ENCODE assay signal across 9 cellular contexts in the genomic region with DNA sequence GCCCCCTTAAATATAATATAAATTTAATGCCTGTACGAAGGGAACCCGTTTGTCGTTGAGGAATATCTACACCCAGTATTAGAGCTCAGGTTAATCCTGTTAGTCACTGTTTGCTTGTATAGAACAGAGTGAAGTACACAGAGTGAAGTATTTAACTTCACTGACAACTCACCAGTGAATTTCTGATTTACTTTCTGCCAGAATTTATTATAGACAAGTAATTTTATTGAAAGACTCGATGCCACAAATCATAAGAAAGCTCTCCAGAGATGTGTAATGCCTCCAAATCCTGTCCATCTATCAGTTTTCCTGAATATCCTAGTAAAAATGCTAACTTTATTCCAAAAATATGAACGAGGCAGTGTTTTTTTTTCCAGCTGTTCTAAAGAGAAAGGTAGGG. TPM values are rescaled to one million over a fixed set of nuclear protein-coding genes. Genes with fewer than 3 reads are reported as not detected.
DNase-seq lines count a peak whose midpoint lies in the region; ATAC-seq and TF ChIP-seq lines count a peak whose summit lies in the region.
"Had no signal": no experiment of that assay in that cellular context is flagged by ENCODE, and none has a peak within 500 bp of the region (broad histone marks: within the 10 kb centered on the region; RNA-seq: fewer than 3 reads in every experiment).

No MANE protein-coding gene starts in this region.

- H3K27ac ChIP-seq in HUES6 (ENCODE audit: low read depth, low read length) (no peak overlapping the region), breast epithelium (peak overlapping the region in 1 of 2 donors; percentile 98), liver (ENCODE audit: low read depth in 1 of 2, low read length in 2 of 2) (peak overlapping the region in 1 of 2 donors; percentile 96)

- H3K9me3 ChIP-seq in HUES6 (ENCODE audit: control insufficient read depth, insufficient read depth, low read depth, low read length), result no peaks in the 10 kb centered on the region
- H3K9me3 ChIP-seq in breast epithelium, result no peaks in the 10 kb centered on the region
- H3K9me3 ChIP-seq in liver (ENCODE audit: control insufficient read depth in 4 of 4, low read length in 3 of 4), result no peaks in the 10 kb centered on the region

- no peak overlapping the region for H3K9ac ChIP-seq in HUES6 (ENCODE audit: low read length)
- peak overlapping the region; percentile 68 to 86 for H3K9ac ChIP-seq in liver (ENCODE audit: low read depth in 1 of 2, low read length in 2 of 2)

- intact Hi-C loops in breast epithelium (cut with DNase I; ENCODE audit: low total_unique reads), result no loop called here

- DNase-seq in breast epithelium (ENCODE audit: low spot score in 2 of 2) (no peak), superior temporal gyrus (ENCODE audit: extremely low spot score) (peak; percentile 62), NAMALWA (ENCODE audit: low spot score) (no peak), NCI-H2171 treated with DMSO at 0.1 percent for 48 hours (lab: John Stamatoyannopoulos, UW) (no peak)
- no peak for DNase-seq in activated naive CD4-positive, alpha-beta T cell treated with anti-CD3 and anti-CD28 coated beads, Interleukin-2, amount 50 U/mL, for 16 hours
- DNase-seq: NCI-H748 treated with DMSO at 0.1 percent for 48 hours had no signal

- H3K4me3 ChIP-seq in HUES6 (ENCODE audit: low read depth, low read length) (peak overlapping the region; percentile 79), breast epithelium (peak overlapping the region; percentile 76 to 98 (median 88)), liver (ENCODE audit: low read depth in 1 of 3, low read length in 3 of 3) (peak overlapping the region in 2 of 3 donors; percentile 88 to 99)

- H3K27me3 ChIP-seq in HUES6 (ENCODE audit: control insufficient read depth, insufficient read depth, low read length) (peaks cover 6% of the 10 kb centered on the region), breast epithelium (no peaks in the 10 kb centered on the region), liver (ENCODE audit: control insufficient read depth in 4 of 4, insufficient read depth in 4 of 4, low read length in 3 of 4) (no peaks in the 10 kb centered on the region)

- peaks cover 8% of the 10 kb centered on the region for H3K4me1 ChIP-seq in HUES6 (ENCODE audit: control insufficient read depth, insufficient read depth, low read length)
- H3K4me1 ChIP-seq in breast epithelium, result no peaks in the 10 kb centered on the region
- peaks cover 5 to 31% (median 19%) of the 10 kb centered on the region in 4 donors for H3K4me1 ChIP-seq in liver (ENCODE audit: control insufficient read depth in 4 of 4, insufficient read depth in 4 of 4, low read length in 3 of 4)

- H3K36me3 ChIP-seq in HUES6 (ENCODE audit: control insufficient read depth, insufficient read depth, low read length) (no peaks in the 10 kb centered on the region), breast epithelium (no peaks in the 10 kb centered on the region), liver (ENCODE audit: control insufficient read depth in 4 of 4, insufficient read depth in 3 of 4, low read depth in 1 of 4, low read length in 3 of 4) (no peaks in the 10 kb centered on the region)

- no peak for ATAC-seq in GM18861 (IDR thresholded peaks at IDR 0.05; ENCODE audit: unreplicated experiment)

- TF ChIP-seq CTCF in breast epithelium (IDR thresholded peaks at IDR 0.05) (no peak), liver (IDR thresholded peaks at IDR 0.05; ENCODE audit: low read depth, low read length, missing input control) (no peak)

- TF ChIP-seq RAD21 in liver (IDR thresholded peaks at IDR 0.05), result no peak

- no peak for TF ChIP-seq POLR2A in breast epithelium (IDR thresholded peaks at IDR 0.05)

- WGBS in liver, result 23% methylated on average over 5 of the region's 5 CpGs

TF ChIP-seq in liver, 16 proteins besides CTCF, POLR2A, EP300 and RAD21:
- TF ChIP-seq EGR1 (IDR thresholded peaks at IDR 0.05; ENCODE audit: low read depth in 2 of 2) (no peak), YY1 (IDR thresholded peaks at IDR 0.05) (no peak), FOXA2 (IDR thresholded peaks at IDR 0.05) (no peak), TAF1 (conservative IDR thresholded peaks at IDR 0.05) (no peak)
- TF ChIP-seq, protein P1, sequence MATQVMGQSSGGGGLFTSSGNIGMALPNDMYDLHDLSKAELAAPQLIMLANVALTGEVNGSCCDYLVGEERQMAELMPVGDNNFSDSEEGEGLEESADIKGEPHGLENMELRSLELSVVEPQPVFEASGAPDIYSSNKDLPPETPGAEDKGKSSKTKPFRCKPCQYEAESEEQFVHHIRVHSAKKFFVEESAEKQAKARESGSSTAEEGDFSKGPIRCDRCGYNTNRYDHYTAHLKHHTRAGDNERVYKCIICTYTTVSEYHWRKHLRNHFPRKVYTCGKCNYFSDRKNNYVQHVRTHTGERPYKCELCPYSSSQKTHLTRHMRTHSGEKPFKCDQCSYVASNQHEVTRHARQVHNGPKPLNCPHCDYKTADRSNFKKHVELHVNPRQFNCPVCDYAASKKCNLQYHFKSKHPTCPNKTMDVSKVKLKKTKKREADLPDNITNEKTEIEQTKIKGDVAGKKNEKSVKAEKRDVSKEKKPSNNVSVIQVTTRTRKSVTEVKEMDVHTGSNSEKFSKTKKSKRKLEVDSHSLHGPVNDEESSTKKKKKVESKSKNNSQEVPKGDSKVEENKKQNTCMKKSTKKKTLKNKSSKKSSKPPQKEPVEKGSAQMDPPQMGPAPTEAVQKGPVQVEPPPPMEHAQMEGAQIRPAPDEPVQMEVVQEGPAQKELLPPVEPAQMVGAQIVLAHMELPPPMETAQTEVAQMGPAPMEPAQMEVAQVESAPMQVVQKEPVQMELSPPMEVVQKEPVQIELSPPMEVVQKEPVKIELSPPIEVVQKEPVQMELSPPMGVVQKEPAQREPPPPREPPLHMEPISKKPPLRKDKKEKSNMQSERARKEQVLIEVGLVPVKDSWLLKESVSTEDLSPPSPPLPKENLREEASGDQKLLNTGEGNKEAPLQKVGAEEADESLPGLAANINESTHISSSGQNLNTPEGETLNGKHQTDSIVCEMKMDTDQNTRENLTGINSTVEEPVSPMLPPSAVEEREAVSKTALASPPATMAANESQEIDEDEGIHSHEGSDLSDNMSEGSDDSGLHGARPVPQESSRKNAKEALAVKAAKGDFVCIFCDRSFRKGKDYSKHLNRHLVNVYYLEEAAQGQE (IDR thresholded peaks at IDR 0.05), result no peak
- TF ChIP-seq, protein P2, sequence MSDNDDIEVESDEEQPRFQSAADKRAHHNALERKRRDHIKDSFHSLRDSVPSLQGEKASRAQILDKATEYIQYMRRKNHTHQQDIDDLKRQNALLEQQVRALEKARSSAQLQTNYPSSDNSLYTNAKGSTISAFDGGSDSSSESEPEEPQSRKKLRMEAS (IDR thresholded peaks at IDR 0.05), result no peak

RNA-seq across cellular contexts. Expression of a gene that starts 1.6 kb away (rescaled TPM):
- total RNA-seq in breast epithelium (10 to 100 TPM; 24.8 to 67.5 (median 38.7) TPM), liver (10 to 100 TPM; 11.1 to 31.3 TPM)
- 1 to 10 TPM; 2.4 to 2.7 TPM for polyA plus RNA-seq in liver
